1 cellular context compared by ENCODE assay signal in genomic region chr16:57946181-57946801, GRCh38.
A peak's percentile ranks its signal among the peaks of the same experiment; 100 is the strongest.
TF ChIP-seq lines count a peak whose summit lies in the region.

No MANE protein-coding gene starts in this region.

TF ChIP-seq in HepG2, 621 proteins besides CTCF, POLR2A, EP300 and RAD21:
- TF ChIP-seq RFX1 (IDR thresholded peaks at IDR 0.05) (peak; percentile 37; the same call in 1 of the 2 replicates), SRSF1 (optimal IDR thresholded peaks at IDR 0.05; ENCODE audit: low read depth, low read length) (no peak)
